7 cellular contexts compared by ENCODE assay signal in genomic region chr20:64286428-64287263, GRCh38. TPM values are rescaled to one million over a fixed set of nuclear protein-coding genes. Genes with fewer than 3 reads are reported as not detected.
DNase-seq lines count a peak whose midpoint lies in the region; ATAC-seq, FAIRE-seq and TF ChIP-seq lines count a peak whose summit lies in the region.
"Not testable (repeated sequence)": the region's sequence is repeated elsewhere in the genome, so short reads cannot be mapped to it uniquely, and the experiment has no call there.

No MANE protein-coding gene starts in this region.

- dilution Hi-C loops in endothelial cell of umbilical vein (cut with MboI; ENCODE audit: extremely low pct_ligation_motif_present, low sequenced_read_pairs), result not testable (repeated sequence)

- POLR2A ChIA-PET in K562 (lab: Yijun Ruan, JAX); endothelial cell of umbilical vein (lab: Charles Lee): not testable (repeated sequence)

- H2BK5ac ChIP-seq in mesendoderm (ENCODE audit: low read length), result not testable (repeated sequence)

- BruUV-seq in K562 (replicated peaks; lab: Mats Ljungman, UMichigan); endothelial cell of umbilical vein (replicated peaks; lab: Mats Ljungman, UMichigan): not testable (repeated sequence)

- CTCF ChIA-PET in K562 (lab: Yijun Ruan, JAX; ENCODE audit: low intra/inter-chr PET ratio) (interaction anchor here (0.6 kb wide), 1 partner anchor 15 kb away, joined by 3 read pairs; no protein-coding TSS in a partner anchor), endothelial cell of umbilical vein (lab: Charles Lee) (interaction anchor here (1.2 kb wide), 1 partner anchor 64 kb away, joined by 3 read pairs; no protein-coding TSS in a partner anchor)

- not testable (repeated sequence) for H3K79me2 ChIP-seq in K562 (ENCODE audit: control insufficient read depth, insufficient read depth, low read length); endothelial cell of umbilical vein (ENCODE audit: control insufficient read depth, insufficient read depth, low read length); mesendoderm (ENCODE audit: control insufficient read depth, insufficient read depth, low read length)

- TF ChIP-seq RAD21 in K562 (CRISPR knock-in tag; conservative IDR thresholded peaks at IDR 0.05 in 1 of 2, IDR thresholded peaks at IDR 0.05 in 1 of 2), result not testable (repeated sequence)

- H3K23ac ChIP-seq in mesendoderm (ENCODE audit: low read length), result not testable (repeated sequence)

- not testable (repeated sequence) for H4K20me1 ChIP-seq in K562 (replicated peaks; ENCODE audit: control insufficient read depth, insufficient read depth, low read length); endothelial cell of umbilical vein (replicated peaks; ENCODE audit: control insufficient read depth, extremely low read depth, insufficient read depth, low read length)

- not testable (repeated sequence) for H2BK120ac ChIP-seq in mesendoderm (ENCODE audit: low read depth, low read length)

- H4K5ac ChIP-seq in mesendoderm (ENCODE audit: low read length), result not testable (repeated sequence)

- H3K27ac ChIP-seq in RWPE2 (ENCODE audit: poor library complexity, severe bottlenecking); K562 (ENCODE audit: extremely low read depth, low read depth, low read length); endothelial cell of umbilical vein (ENCODE audit: insufficient read depth, low read depth, low read length); mesendoderm (ENCODE audit: low read depth, low read length): not testable (repeated sequence)

- not testable (repeated sequence) for H3K4ac ChIP-seq in mesendoderm (ENCODE audit: low read depth, low read length)

- intact Hi-C loops in K562 (cut with micrococcal nuclease); endothelial cell of umbilical vein (cut with micrococcal nuclease); left cardiac atrium (cut with DNase I): not testable (repeated sequence)

- in situ Hi-C loops in K562 (cut with MboI), result not testable (repeated sequence)

- ATAC-seq in RWPE2 (ENCODE audit: low read depth) (0 out of 3 replicates have a peak, but pooled peaks have one; percentile 12), left cardiac atrium (peak; percentile 45 to 55)
- not testable (repeated sequence) for ATAC-seq in K562

- 99% methylated on average over 24 of the region's 33 CpGs for WGBS in K562 (ENCODE audit: insufficient coverage, low coverage, missing lambda C conversion rate)
- WGBS in mesendoderm (ENCODE audit: extremely low coverage, insufficient coverage, low lambda C conversion rate), result no CpG with 5 or more reads among the region's 33 CpGs

- H3K9me1 ChIP-seq in K562 (ENCODE audit: control insufficient read depth, insufficient read depth, low read length); endothelial cell of umbilical vein (replicated peaks; ENCODE audit: control insufficient read depth, extremely low read depth, insufficient read depth, low read length): not testable (repeated sequence)

- not testable (repeated sequence) for H4K8ac ChIP-seq in mesendoderm (ENCODE audit: low read depth, low read length)

- TF ChIP-seq EP300 in K562 (IDR thresholded peaks at IDR 0.05; ENCODE audit: low read length), result not testable (repeated sequence)

- not testable (repeated sequence) for H3K4me2 ChIP-seq in K562 (ENCODE audit: insufficient read depth, low read length); endothelial cell of umbilical vein (ENCODE audit: insufficient read depth, low read length); mesendoderm (ENCODE audit: low read length)

- H3K27me3 ChIP-seq in RWPE2 (ENCODE audit: insufficient read depth, poor library complexity, severe bottlenecking); K562 (ENCODE audit: control insufficient read depth in 2 of 2, insufficient read depth in 2 of 2, low read length in 2 of 2); endothelial cell of umbilical vein (ENCODE audit: control insufficient read depth in 2 of 2, insufficient read depth in 2 of 2, low read length in 2 of 2); mesendoderm (ENCODE audit: insufficient read depth, low read length, poor library complexity): not testable (repeated sequence)

- DNase-seq in GM18507 (ENCODE audit: extremely low spot score, insufficient read length, low read depth); K562 (ENCODE audit: extremely low read depth in 1 of 4, low spot score in 3 of 4); endothelial cell of umbilical vein (ENCODE audit: low read depth, low spot score); left cardiac atrium: not testable (repeated sequence)
- DNase-seq in NCI-H146 treated with DMSO at 0.1 percent for 48 hours (lab: John Stamatoyannopoulos, UW; ENCODE audit: unreplicated experiment), result peak; percentile 2
- DNase-seq in RWPE2 (ENCODE audit: low spot score), result peak; percentile 57
- peak; percentile 3 for DNase-seq in mesendoderm

- H2AFZ ChIP-seq in K562 (ENCODE audit: low read depth, low read length); endothelial cell of umbilical vein (ENCODE audit: low read depth, low read length): not testable (repeated sequence)

- not testable (repeated sequence) for TF ChIP-seq CTCF in RWPE2 (IDR thresholded peaks at IDR 0.05; ENCODE audit: poor library complexity, severe bottlenecking); K562 (IDR thresholded peaks at IDR 0.05 in 2 of 3, conservative IDR thresholded peaks at IDR 0.05 in 1 of 3; ENCODE audit: insufficient read depth in 2 of 3, low read depth in 1 of 3, low read length in 3 of 3); endothelial cell of umbilical vein (IDR thresholded peaks at IDR 0.05; ENCODE audit: extremely low read depth in 1 of 2, insufficient read depth in 1 of 2, low read depth in 1 of 2, low read length in 2 of 2)

- not testable (repeated sequence) for H2AK5ac ChIP-seq in mesendoderm (ENCODE audit: low read length)

- not testable (repeated sequence) for TF ChIP-seq POLR2A in K562 (conservative IDR thresholded peaks at IDR 0.05); endothelial cell of umbilical vein (IDR thresholded peaks at IDR 0.05; ENCODE audit: low read depth, low read length)

- H3K4me1 ChIP-seq in RWPE2 (ENCODE audit: insufficient read depth, poor library complexity, severe bottlenecking); K562 (replicated peaks in 1 of 2; ENCODE audit: control insufficient read depth in 2 of 2, insufficient read depth in 2 of 2, low read length in 2 of 2); endothelial cell of umbilical vein (ENCODE audit: control insufficient read depth, extremely low read depth, insufficient read depth, low read length); mesendoderm (ENCODE audit: control insufficient read depth, low read depth, low read length): not testable (repeated sequence)

- peak; percentile 66 for FAIRE-seq in GM18507 (lab: Jason Lieb, UNC)
- FAIRE-seq in K562 (lab: Jason Lieb, UNC), result peak; percentile 69
- peak; percentile 83 for FAIRE-seq in endothelial cell of umbilical vein (lab: Jason Lieb, UNC)

- H3K9me3 ChIP-seq in RWPE2 (ENCODE audit: severe bottlenecking); endothelial cell of umbilical vein (replicated peaks; ENCODE audit: control insufficient read depth, insufficient read depth, low read length): not testable (repeated sequence)
- peaks cover 12% of the 10 kb centered on the region for H3K9me3 ChIP-seq in K562 (replicated peaks; ENCODE audit: control insufficient read depth, insufficient read depth, low read depth, low read length)

- not testable (repeated sequence) for H3K79me1 ChIP-seq in mesendoderm (ENCODE audit: low read length)

- not testable (repeated sequence) for H3K18ac ChIP-seq in mesendoderm (ENCODE audit: low read length)

- not testable (repeated sequence) for H3K36me3 ChIP-seq in RWPE2 (ENCODE audit: low read depth); K562 (ENCODE audit: control insufficient read depth, insufficient read depth, low read length); endothelial cell of umbilical vein (ENCODE audit: control insufficient read depth in 2 of 2, extremely low read depth in 1 of 2, insufficient read depth in 2 of 2, low read length in 2 of 2); mesendoderm (ENCODE audit: control insufficient read depth, insufficient read depth, low read length)

- not testable (repeated sequence) for H3K9ac ChIP-seq in K562 (ENCODE audit: insufficient read depth in 1 of 2, low read depth in 2 of 2, low read length in 2 of 2); endothelial cell of umbilical vein (replicated peaks; ENCODE audit: extremely low read depth, insufficient read depth, low read length); mesendoderm (ENCODE audit: low read length)

- not testable (repeated sequence) for H3K4me3 ChIP-seq in RWPE2 (ENCODE audit: severe bottlenecking); K562; endothelial cell of umbilical vein (replicated peaks in 1 of 3; ENCODE audit: insufficient read depth in 1 of 3, low read depth in 1 of 3, low read length in 3 of 3); mesendoderm (ENCODE audit: low read length)

- not testable (repeated sequence) for H2BK15ac ChIP-seq in mesendoderm (replicated peaks; ENCODE audit: low read depth)

- H3K56ac ChIP-seq in mesendoderm (ENCODE audit: low read length), result not testable (repeated sequence)

RNA-seq across cellular contexts. Expression of gene PCMTD2, which starts 31.1 kb away (rescaled TPM):
- 50.4 and 99.7 TPM in 2 replicates for total RNA-seq in K562 (2011; cell fraction: chromatin; rRNA removed; ENCODE audit: low replicate concordance)
- total RNA-seq in K562 (2011; cell fraction: nucleolus; rRNA removed), result 29.4 and 29.6 TPM in 2 replicates
- total RNA-seq in K562 (2011; cell fraction: nucleoplasm; rRNA removed), result 45.9 and 53.0 TPM in 2 replicates
- total RNA-seq in K562 (2014; rRNA removed) (27.9 and 28.4 TPM in 2 replicates), K562 (2014; rRNA removed; fragmentation: Illumina TruSeq; extraction: Trizol) (25.4 and 28.4 TPM in 2 replicates), K562 (2015; rRNA removed; fragmentation: Illumina TruSeq; extraction: Trizol) (13.4 and 15.8 TPM in 2 replicates), K562 (2021) (32.8 and 33.0 TPM in 2 replicates), endothelial cell of umbilical vein (45.7 and 46.7 TPM in 2 replicates), left cardiac atrium (10 to 100 TPM; 54.9 to 76.4 TPM)
- polyA plus RNA-seq in K562 (2011; rRNA removed) (36.7 and 49.3 TPM in 2 replicates), K562 (2014; fragmentation: Illumina TruSeq; extraction: Trizol) (24.9 and 34.9 TPM in 2 replicates), K562 (2014; fragmentation: Nextera tagmentation; extraction: Ambion mirVana) (10 to 100 TPM; 11.3 to 18.1 TPM), K562 (2014; rRNA removed) (33.0 and 36.9 TPM in 2 replicates), endothelial cell of umbilical vein (16.8 and 27.4 TPM in 2 replicates)
- polyA plus RNA-seq in K562 (2011; cell fraction: cytosol; rRNA removed), result 11.9 and 21.9 TPM in 2 replicates
- polyA plus RNA-seq in K562 (2011; cell fraction: nucleus; rRNA removed), result 58.9 and 69.0 TPM in 2 replicates
- polyA plus RNA-seq in K562 (2012), result 23.1 and 24.6 TPM in 2 replicates
- 27.2 and 35.6 TPM in 2 replicates for polyA minus RNA-seq in K562 (2011; rRNA and poly(A)+ RNA removed)
- 12.0 and 18.8 TPM in 2 replicates for polyA minus RNA-seq in K562 (2011; cell fraction: cytosol; rRNA and poly(A)+ RNA removed)
- polyA minus RNA-seq in K562 (2011; cell fraction: nucleus; rRNA and poly(A)+ RNA removed), result 13.5 and 22.7 TPM in 2 replicates
- 24.9 and 32.7 TPM in 2 replicates for polyA plus RNA-seq in endothelial cell of umbilical vein (2011; cell fraction: cytosol; rRNA removed)
- 88.6 and 121 TPM in 2 replicates for polyA plus RNA-seq in endothelial cell of umbilical vein (2011; cell fraction: nucleus; rRNA removed)
- 41.1 and 47.7 TPM in 2 replicates for polyA plus RNA-seq in endothelial cell of umbilical vein (2012)
- 25.8 and 31.0 TPM in 2 replicates for polyA minus RNA-seq in endothelial cell of umbilical vein
- polyA minus RNA-seq in endothelial cell of umbilical vein (2011; cell fraction: cytosol; rRNA and poly(A)+ RNA removed), result 20.0 TPM
- polyA minus RNA-seq in endothelial cell of umbilical vein (2011; cell fraction: nucleus; rRNA and poly(A)+ RNA removed), result 23.6 and 36.6 TPM in 2 replicates
- polyA plus RNA-seq in mesendoderm (2013, experiment 1 of 2), result 26.7 TPM
- polyA plus RNA-seq in mesendoderm (2013, experiment 2 of 2), result 25.1 TPM
